Comparison of ENCODE assay signal across 8 cellular contexts in genomic region chr13:64529874-64530485, GRCh38.
DNase-seq lines count a peak whose midpoint lies in the region; ATAC-seq and TF ChIP-seq lines count a peak whose summit lies in the region.

No MANE protein-coding gene starts in this region.

- no peaks in the 10 kb centered on the region for H3K4me1 ChIP-seq in gastrocnemius medialis

- TF ChIP-seq CTCF in GM12872 (IDR thresholded peaks at IDR 0.05; ENCODE audit: insufficient read depth, low read depth, low read length) (peak; percentile 62), fibroblast of the aortic adventitia (IDR thresholded peaks at IDR 0.05; ENCODE audit: insufficient read depth, low read length) (peak; percentile 62), gastrocnemius medialis (IDR thresholded peaks at IDR 0.05 in 4 of 5, conservative IDR thresholded peaks at IDR 0.05 in 1 of 5) (peak in 1 of 5 experiments; percentile 23)

- H3K4me3 ChIP-seq in fibroblast of the aortic adventitia (ENCODE audit: low read depth, low read length) (no peak overlapping the region), gastrocnemius medialis (no peak overlapping the region)

- no peak overlapping the region for H3K27ac ChIP-seq in gastrocnemius medialis

- DNase-seq in A172 (ENCODE audit: low spot score), result peak; percentile 13
- peak; percentile 19 for DNase-seq in NCI-H82 treated with DMSO at 0.1 percent for 48 hours (lab: John Stamatoyannopoulos, UW; ENCODE audit: unreplicated experiment)
- DNase-seq in fibroblast of the aortic adventitia (ENCODE audit: low read depth), result peak; percentile 28
- no peak for DNase-seq in gastrocnemius medialis
- DNase-seq in putamen (ENCODE audit: low spot score), result no peak

- no peak for TF ChIP-seq POLR2A in gastrocnemius medialis (IDR thresholded peaks at IDR 0.05)

- intact Hi-C loops in gastrocnemius medialis (cut with DNase I; ENCODE audit: low total_unique reads), result no loop called here

- in situ Hi-C loops in gastrocnemius medialis (cut with MboI; ENCODE audit: low sequenced_read_pairs in 4 of 4), result no loop called here

- ATAC-seq in gastrocnemius medialis (no peak), GM21367 (IDR thresholded peaks at IDR 0.05; ENCODE audit: unreplicated experiment) (no peak), GM21786 (IDR thresholded peaks at IDR 0.05; ENCODE audit: unreplicated experiment) (no peak)

- no peaks in the 10 kb centered on the region for H3K9me3 ChIP-seq in gastrocnemius medialis

- no peaks in the 10 kb centered on the region for H3K27me3 ChIP-seq in gastrocnemius medialis

- H3K36me3 ChIP-seq in gastrocnemius medialis, result no peaks in the 10 kb centered on the region

Comparison
In these comparisons a context has a peak if more than half of its experiments do, and no peak if none do; other contexts are left out.
1. DNase-seq: peak in A172 (single experiment), NCI-H82 treated with DMSO at 0.1 percent for 48 hours (single experiment) and fibroblast of the aortic adventitia (single experiment); none in gastrocnemius medialis (0 of 2) and putamen (single experiment).